In genomic region chr9:122810306-122810946, GRCh38 we compare ENCODE assay signal across 8 cellular contexts. TPM values are rescaled to one million over a fixed set of nuclear protein-coding genes. Genes with fewer than 3 reads are reported as not detected.
DNase-seq lines count a peak whose midpoint lies in the region; ATAC-seq and TF ChIP-seq lines count a peak whose summit lies in the region.

No MANE protein-coding gene starts in this region.

- no peak overlapping the region for H3K27ac ChIP-seq in testis

- H3K27me3 ChIP-seq in testis, result no peaks in the 10 kb centered on the region

- no peak overlapping the region for H3K27ac Mint-ChIP-seq in neural crest cell (ENCODE audit: unreplicated experiment)

- no peaks in the 10 kb centered on the region for H3K9me3 ChIP-seq in testis

- 5 to 7% methylated on average over 8 of the region's 8 CpGs for WGBS in testis, 2 donors

- no peak overlapping the region for H3K4me3 Mint-ChIP-seq in neural crest cell

- no peaks in the 10 kb centered on the region for H3K36me3 ChIP-seq in testis (ENCODE audit: low read depth, missing control alignments)

- peak; percentile 79 for DNase-seq in DMS153 treated with DMSO at 0.1 percent for 48 hours (lab: John Stamatoyannopoulos, UW; ENCODE audit: unreplicated experiment)
- DNase-seq in LoVo (ENCODE audit: low spot score), result peak; percentile 70
- peak; percentile 74 for DNase-seq in RKO (ENCODE audit: low spot score)
- DNase-seq in activated T-helper 1 cell treated with Interleukin-2 at 50 U/mL for 16 hours (ENCODE audit: low read depth), result peak; percentile 57
- DNase-seq in fibroblast of pulmonary artery (ENCODE audit: low read depth), result peak; percentile 85
- peak; percentile 71 for DNase-seq in neural crest cell (ENCODE audit: low read depth, low spot score)
- DNase-seq in testis, result peak; percentile 75

- no peaks in the 10 kb centered on the region for H3K27me3 Mint-ChIP-seq in neural crest cell (ENCODE audit: low read depth)

- H3K9me3 Mint-ChIP-seq in neural crest cell, result peaks cover 5% of the 10 kb centered on the region

- intact Hi-C loops in testis (cut with DNase I; ENCODE audit: low total_unique reads), result loop anchor here (5.0 kb wide), 1 partner anchor 343 kb away; no protein-coding TSS in a partner anchor

- no peaks in the 10 kb centered on the region for H3K4me1 Mint-ChIP-seq in neural crest cell

- peaks cover 5% of the 10 kb centered on the region for H3K36me3 Mint-ChIP-seq in neural crest cell (ENCODE audit: low read depth)

- TF ChIP-seq POLR2A in testis (IDR thresholded peaks at IDR 0.05), result no peak

- no peak overlapping the region for H3K4me3 ChIP-seq in fibroblast of pulmonary artery (replicated peaks; ENCODE audit: low read depth, low read length)
- no peak overlapping the region for H3K4me3 ChIP-seq in testis

- ATAC-seq in GM21723 (IDR thresholded peaks at IDR 0.05; ENCODE audit: unreplicated experiment), result peak; percentile 82

- TF ChIP-seq CTCF in fibroblast of pulmonary artery (IDR thresholded peaks at IDR 0.05; ENCODE audit: low read length, missing control alignments), result peak; percentile 66
- TF ChIP-seq CTCF in neural crest cell (conservative IDR thresholded peaks at IDR 0.05), result peak; percentile 92
- TF ChIP-seq CTCF in testis (IDR thresholded peaks at IDR 0.05), result peak; percentile 79 to 80 (median 79)

- no peaks in the 10 kb centered on the region for H3K4me1 ChIP-seq in testis

RNA-seq across cellular contexts. Expression of gene OR1K1, which starts 10.5 kb away (rescaled TPM):
- total RNA-seq in neural crest cell, result not detected in 2 replicates
- not detected for total RNA-seq in testis
- polyA plus RNA-seq in testis (ENCODE audit: insufficient read depth, low read depth, low replicate concordance), result not detected

RNA-seq across cellular contexts. Expression of gene PDCL, which starts 18.0 kb away (rescaled TPM):
- total RNA-seq in neural crest cell (29.3 and 30.5 TPM in 2 replicates), testis (10 to 100 TPM; 14.9 to 16.1 TPM)
- polyA plus RNA-seq in testis (ENCODE audit: insufficient read depth, low read depth, low replicate concordance), result 10.7 TPM

RNA-seq across cellular contexts. Expression of gene OR5C1, which starts 21.7 kb away (rescaled TPM):
- total RNA-seq in neural crest cell (not detected in 2 replicates), testis (not detected)
- not detected for polyA plus RNA-seq in testis (ENCODE audit: insufficient read depth, low read depth, low replicate concordance)
